In genomic region chr19:44304659-44305193, GRCh38 we compare ENCODE assay signal across 8 cellular contexts. TPM values are rescaled to one million over a fixed set of nuclear protein-coding genes. Genes with fewer than 3 reads are reported as not detected.
A peak's percentile ranks its signal among the peaks of the same experiment; 100 is the strongest.
DNase-seq lines count a peak whose midpoint lies in the region; ATAC-seq and TF ChIP-seq lines count a peak whose summit lies in the region.

Gene ZNF235 (minus strand): TSS chr19:44305025. CDS start chr19:44303404, 1,621 bp downstream.

- peak within 1 kb of the TSS; percentile 79 to 95 for H3K4me3 ChIP-seq in esophagus (ENCODE audit: low read depth in 1 of 2, low read length in 2 of 2)
- peak within 1 kb of the TSS; percentile 80 to 89 for H3K4me3 ChIP-seq in mucosa of rectum (ENCODE audit: low read length in 2 of 2)

- peak within 1 kb of the TSS; percentile 66 to 82 for H3K9ac ChIP-seq in mucosa of rectum (ENCODE audit: low read depth in 1 of 2, low read length in 2 of 2)

- no peaks in the 10 kb centered on the region for H3K4me1 Mint-ChIP-seq in Calu3 (ENCODE audit: low read depth, unreplicated experiment)

- no TSS peak for BruUV-seq in Calu3 (replicated peaks; lab: Mats Ljungman, UMichigan)

- no peaks in the 10 kb centered on the region for H3K27me3 Mint-ChIP-seq in Calu3 (ENCODE audit: unreplicated experiment)

- peaks cover 2% of the 10 kb centered on the region for H3K9me3 Mint-ChIP-seq in Calu3 (ENCODE audit: low read depth, unreplicated experiment)

- intact Hi-C loops in Calu3 (cut with micrococcal nuclease; ENCODE audit: unreplicated experiment) = loop anchor here (2.0 kb wide), 1 partner anchor 92 kb away; the partner anchor contains the start of gene ZNF227

- TF ChIP-seq CTCF in Calu3 (IDR thresholded peaks at IDR 0.05; ENCODE audit: unreplicated experiment) = no peak

- 1% methylated on average over 31 of the region's 31 CpGs for WGBS in esophagus, 2 donors

- H3K9me3 ChIP-seq in esophagus (ENCODE audit: control insufficient read depth in 2 of 2, insufficient read depth in 1 of 2, low read depth in 1 of 2, low read length in 1 of 2) = peaks cover 2 to 9% of the 10 kb centered on the region in 2 donors
- H3K9me3 ChIP-seq in mucosa of rectum (ENCODE audit: control insufficient read depth in 2 of 2, low read length in 2 of 2) = peaks cover 0 to 8% of the 10 kb centered on the region in 2 donors

- peak within 1 kb of the TSS; percentile 84 to 89 for H3K27ac ChIP-seq in esophagus (ENCODE audit: low read depth in 2 of 2, low read length in 1 of 2)
- peak within 1 kb of the TSS; percentile 62 to 84 for H3K27ac ChIP-seq in mucosa of rectum (ENCODE audit: low read depth in 2 of 2, low read length in 2 of 2)

- ATAC-seq in GM21423 (IDR thresholded peaks at IDR 0.05; ENCODE audit: unreplicated experiment) = peak; percentile 92

- H3K4me1 ChIP-seq in esophagus (ENCODE audit: control insufficient read depth in 2 of 2, insufficient read depth in 2 of 2, low read length in 1 of 2) = no peaks in the 10 kb centered on the region
- H3K4me1 ChIP-seq in mucosa of rectum (ENCODE audit: control insufficient read depth in 2 of 2, insufficient read depth in 2 of 2, low read length in 2 of 2) = peaks cover 0 to 4% of the 10 kb centered on the region in 2 donors

- H3K36me3 ChIP-seq in esophagus (ENCODE audit: control insufficient read depth in 2 of 2, insufficient read depth in 2 of 2, low read length in 1 of 2) (peaks cover 0 to 1% of the 10 kb centered on the region in 2 donors), mucosa of rectum (ENCODE audit: control insufficient read depth in 2 of 2, insufficient read depth in 2 of 2, low read length in 2 of 2) (peaks cover 8 to 17% of the 10 kb centered on the region in 2 donors)

- H3K27ac Mint-ChIP-seq in Calu3 (ENCODE audit: unreplicated experiment) = peak within 1 kb of the TSS; percentile 84

- DNase-seq in Calu3 (peak; percentile 92), HuH-7 (ENCODE audit: low spot score) (peak; percentile 80), OCI-M1 (lab: John Stamatoyannopoulos, UW) (peak; percentile 98)
- DNase-seq in activated T-cell treated with anti-CD3 and anti-CD28 coated beads, Interleukin-2, amount 50 U/mL, for 1 hour = peak; percentile 60
- DNase-seq in stimulated activated CD8-positive, alpha-beta memory T cell treated with anti-CD3 and anti-CD28 coated beads, Interleukin-4, amount 100 ng/mL, for 4 hours (ENCODE audit: low read depth in 2 of 2, low spot score in 1 of 2) = peak; percentile 37 to 66

- H3K4me3 Mint-ChIP-seq in Calu3 (ENCODE audit: low read depth, unreplicated experiment) = peak within 1 kb of the TSS; percentile 88

- H3K27me3 ChIP-seq in esophagus (ENCODE audit: control insufficient read depth in 1 of 2, insufficient read depth in 2 of 2, low read length in 2 of 2) (no peaks in the 10 kb centered on the region), mucosa of rectum (ENCODE audit: control insufficient read depth in 2 of 2, insufficient read depth in 2 of 2, low read length in 2 of 2) (no peaks in the 10 kb centered on the region)

- CTCF ChIA-PET in Calu3 (lab: Charles Lee) = interaction anchor here (0.6 to 1.2 kb wide), 4 partner anchors 8 to 629 kb away, joined by 3 to 5 read pairs (median 4); partner anchors contain the start of gene ZNF233

- peaks cover 13% of the 10 kb centered on the region for H3K36me3 Mint-ChIP-seq in Calu3 (ENCODE audit: insufficient read depth, unreplicated experiment)

RNA-seq across cellular contexts. Expression of gene ZNF235, which starts in this region (rescaled TPM):
- 8.1 and 8.5 TPM in 2 replicates for total RNA-seq in Calu3 (2022)
- polyA plus RNA-seq in esophagus = 1 to 10 TPM; 1.2 to 2.5 TPM

Comparison
In these comparisons a context has a peak if more than half of its experiments do, and no peak if none do; other contexts are left out.
1. Peak in every context shown above with its lines: DNase-seq, ATAC-seq, H3K4me3 ChIP-seq and H3K27ac ChIP-seq.